19 cellular contexts compared by ENCODE assay signal in genomic region chr10:51683031-51683830, GRCh38. TPM values are rescaled to one million over a fixed set of nuclear protein-coding genes. Genes with fewer than 3 reads are reported as not detected.
DNase-seq lines count a peak whose midpoint lies in the region; ATAC-seq and TF ChIP-seq lines count a peak whose summit lies in the region.
"Had no signal": no experiment of that assay in that cellular context is flagged by ENCODE, and none has a peak within 500 bp of the region (broad histone marks: within the 10 kb centered on the region; RNA-seq: fewer than 3 reads in every experiment).

No MANE protein-coding gene starts in this region.

- peaks cover 2 to 8% of the 10 kb centered on the region in 2 donors for H3K4me1 ChIP-seq in lung (ENCODE audit: control insufficient read depth in 2 of 2, insufficient read depth in 2 of 2, low read length in 2 of 2)
- H3K4me1 ChIP-seq in mesendoderm (ENCODE audit: control insufficient read depth, low read depth, low read length) = no peaks in the 10 kb centered on the region
- H3K4me1 ChIP-seq: BE2C had no signal

- no peak for TF ChIP-seq CTCF in lung (IDR thresholded peaks at IDR 0.05; ENCODE audit: control extremely low read depth, extremely low read depth)

- no peak overlapping the region for H4K8ac ChIP-seq in mesendoderm (ENCODE audit: low read depth, low read length)

- no peak overlapping the region for H2BK15ac ChIP-seq in mesendoderm (replicated peaks; ENCODE audit: low read depth)

- no peak overlapping the region for H3K4ac ChIP-seq in mesendoderm (ENCODE audit: low read depth, low read length)

- H3K9ac ChIP-seq in mesendoderm (ENCODE audit: low read length) = no peak overlapping the region

- no peak overlapping the region for H3K4me3 ChIP-seq in lung
- no peak overlapping the region for H3K4me3 ChIP-seq in mesendoderm (ENCODE audit: low read length)
- H3K4me3 ChIP-seq: K562 had no signal

- H4K5ac ChIP-seq in mesendoderm (ENCODE audit: low read length) = no peak overlapping the region

- no peaks in the 10 kb centered on the region for H3K79me2 ChIP-seq in mesendoderm (ENCODE audit: control insufficient read depth, insufficient read depth, low read length)

- no peak overlapping the region for H3K18ac ChIP-seq in mesendoderm (ENCODE audit: low read length)

- H3K23ac ChIP-seq in mesendoderm (ENCODE audit: low read length) = no peak overlapping the region

- H3K79me1 ChIP-seq in mesendoderm (ENCODE audit: low read length) = no peaks in the 10 kb centered on the region

- ATAC-seq in lung (ENCODE audit: insufficient read depth, low FRiP score) = peak; percentile 31
- ATAC-seq: activated CD8-positive, alpha-beta T cell treated with anti-CD3 and anti-CD28 coated beads for 36 hours; activated T-cell treated with anti-CD3 and anti-CD28 coated beads, Interleukin-2, amount 50 U/mL, for 72 hours; K562; T-cell had no signal

- peak overlapping the region in 1 of 2 donors; percentile 6 for H3K27ac ChIP-seq in lung (ENCODE audit: low read depth in 1 of 2, low read length in 1 of 2)
- no peak overlapping the region for H3K27ac ChIP-seq in mesendoderm (ENCODE audit: low read depth, low read length)
- H3K27ac ChIP-seq: RWPE1, VCaP had no signal

- H3K4me2 ChIP-seq in mesendoderm (ENCODE audit: low read length) = no peak overlapping the region

- H2BK5ac ChIP-seq in mesendoderm (ENCODE audit: low read length) = no peak overlapping the region

- no peak overlapping the region for H3K56ac ChIP-seq in mesendoderm (ENCODE audit: low read length)

- H3K36me3 ChIP-seq in lung (ENCODE audit: control insufficient read depth in 2 of 2, insufficient read depth in 2 of 2, low read length in 2 of 2) (no peaks in the 10 kb centered on the region), mesendoderm (ENCODE audit: control insufficient read depth, insufficient read depth, low read length) (no peaks in the 10 kb centered on the region)
- H3K36me3 ChIP-seq: BE2C had no signal

- DNase-seq in EL = peak; percentile 23
- peak; percentile 45 for DNase-seq in NAMALWA (ENCODE audit: low spot score)
- peak; percentile 95 for DNase-seq in fibroblast of gingiva (ENCODE audit: low read depth)
- DNase-seq in lung (ENCODE audit: low spot score) = no peak
- no peak for DNase-seq in mesendoderm
- no peak for DNase-seq in NCI-H2107 treated with DMSO at 0.1 percent for 48 hours (lab: John Stamatoyannopoulos, UW; ENCODE audit: unreplicated experiment)
- no peak for DNase-seq in kidney glomerular epithelial cell (lab: John Stamatoyannopoulos, UW)
- no peak for DNase-seq in activated gamma-delta T cell (lab: John Stamatoyannopoulos, UW)
- DNase-seq: activated CD8-positive, alpha-beta T cell treated with anti-CD3 and anti-CD28 coated beads for 36 hours; activated T-cell treated with anti-CD3 and anti-CD28 coated beads, Interleukin-2, amount 50 U/mL, for 72 hours; amniotic stem cell; BE2C; DMS 273 treated with DMSO at 0.1 percent for 48 hours; NCI-H1105; stimulated activated CD4-positive, alpha-beta T cell treated with anti-CD3 and anti-CD28 coated beads, Interleukin-4, amount 100 ng/mL, for 4 hours; T-cell had no signal

- no peak overlapping the region for H2AK5ac ChIP-seq in mesendoderm (ENCODE audit: low read length)

- H3K9me3 ChIP-seq in lung (ENCODE audit: control insufficient read depth in 2 of 2, insufficient read depth in 1 of 2, low read length in 1 of 2) = no peaks in the 10 kb centered on the region
- H3K9me3 ChIP-seq: BE2C had no signal

- H3K27me3 ChIP-seq in lung (ENCODE audit: control insufficient read depth, insufficient read depth) (no peaks in the 10 kb centered on the region), mesendoderm (ENCODE audit: insufficient read depth, low read length, poor library complexity) (no peaks in the 10 kb centered on the region)
- H3K27me3 ChIP-seq: BE2C had no signal

- H2BK120ac ChIP-seq in mesendoderm (ENCODE audit: low read depth, low read length) = no peak overlapping the region

- WGBS in lung, 2 donors = 68 to 75% methylated on average over 4 of the region's 4 CpGs
- no CpG with 5 or more reads among the region's 4 CpGs for WGBS in mesendoderm (ENCODE audit: extremely low coverage, insufficient coverage, low lambda C conversion rate)

RNA-seq across cellular contexts. Expression of gene CSTF2T, which starts 16.2 kb away (rescaled TPM):
- 10 to 100 TPM; 19.4 to 25.3 TPM for total RNA-seq in lung
- 10 to 100 TPM in 1 of 2 donors, 1 to 10 TPM in 1; 6.2 to 13.4 TPM for polyA plus RNA-seq in lung
- 23.1 TPM for polyA plus RNA-seq in mesendoderm (2013, experiment 1 of 2)
- polyA plus RNA-seq in mesendoderm (2013, experiment 2 of 2) = 23.3 TPM

Comparison
In these comparisons a context has a peak if more than half of its experiments do, and no peak if none do; other contexts are left out.
1. DNase-seq: peak in EL (single experiment), NAMALWA (single experiment) and fibroblast of gingiva (single experiment); none in lung (single experiment), mesendoderm (single experiment), NCI-H2107 treated with DMSO at 0.1 percent for 48 hours (single experiment), kidney glomerular epithelial cell (single experiment) and activated gamma-delta T cell (single experiment).